In the genomic region with DNA sequence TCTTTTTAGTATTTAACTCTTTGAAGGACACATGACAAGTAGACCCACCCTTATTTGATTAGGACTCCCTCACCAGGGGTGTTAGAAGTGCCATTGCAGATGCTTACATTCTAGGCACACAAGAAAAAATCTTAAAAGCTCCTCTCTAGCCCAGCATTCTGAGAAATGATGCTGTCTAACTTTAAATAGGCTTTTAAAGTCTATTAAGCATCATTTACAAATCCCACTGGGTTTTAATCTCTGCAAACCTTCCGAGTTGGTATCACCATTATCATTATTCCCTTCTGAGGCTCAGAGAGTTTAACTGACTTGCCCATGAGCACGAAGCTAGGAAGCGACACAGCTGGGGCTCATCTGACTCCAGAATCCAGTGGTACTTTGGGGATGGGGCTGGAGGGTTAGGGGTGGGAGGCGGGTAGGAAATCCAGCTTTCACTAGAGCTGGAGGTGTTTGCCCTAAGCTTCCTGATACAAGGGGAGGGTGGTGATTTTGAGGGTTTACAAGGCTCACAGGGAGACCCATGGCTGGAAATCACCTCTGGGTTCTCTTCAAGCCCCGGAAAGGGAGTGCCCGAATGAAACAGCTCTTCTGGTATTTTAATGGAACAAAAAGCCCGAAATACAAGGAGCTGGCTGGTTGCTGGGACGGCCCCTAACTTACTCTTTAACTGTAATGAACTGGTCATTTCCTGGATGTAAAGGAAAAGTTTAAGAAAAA, we compare ENCODE assay signal across 1 cellular context.
TF ChIP-seq lines count a peak whose summit lies in the region.

No MANE protein-coding gene starts in this region.

TF ChIP-seq in GM12878, 131 proteins besides CTCF, POLR2A, EP300 and RAD21 (continued from another document and continues in another):
- TF ChIP-seq, protein P1, sequence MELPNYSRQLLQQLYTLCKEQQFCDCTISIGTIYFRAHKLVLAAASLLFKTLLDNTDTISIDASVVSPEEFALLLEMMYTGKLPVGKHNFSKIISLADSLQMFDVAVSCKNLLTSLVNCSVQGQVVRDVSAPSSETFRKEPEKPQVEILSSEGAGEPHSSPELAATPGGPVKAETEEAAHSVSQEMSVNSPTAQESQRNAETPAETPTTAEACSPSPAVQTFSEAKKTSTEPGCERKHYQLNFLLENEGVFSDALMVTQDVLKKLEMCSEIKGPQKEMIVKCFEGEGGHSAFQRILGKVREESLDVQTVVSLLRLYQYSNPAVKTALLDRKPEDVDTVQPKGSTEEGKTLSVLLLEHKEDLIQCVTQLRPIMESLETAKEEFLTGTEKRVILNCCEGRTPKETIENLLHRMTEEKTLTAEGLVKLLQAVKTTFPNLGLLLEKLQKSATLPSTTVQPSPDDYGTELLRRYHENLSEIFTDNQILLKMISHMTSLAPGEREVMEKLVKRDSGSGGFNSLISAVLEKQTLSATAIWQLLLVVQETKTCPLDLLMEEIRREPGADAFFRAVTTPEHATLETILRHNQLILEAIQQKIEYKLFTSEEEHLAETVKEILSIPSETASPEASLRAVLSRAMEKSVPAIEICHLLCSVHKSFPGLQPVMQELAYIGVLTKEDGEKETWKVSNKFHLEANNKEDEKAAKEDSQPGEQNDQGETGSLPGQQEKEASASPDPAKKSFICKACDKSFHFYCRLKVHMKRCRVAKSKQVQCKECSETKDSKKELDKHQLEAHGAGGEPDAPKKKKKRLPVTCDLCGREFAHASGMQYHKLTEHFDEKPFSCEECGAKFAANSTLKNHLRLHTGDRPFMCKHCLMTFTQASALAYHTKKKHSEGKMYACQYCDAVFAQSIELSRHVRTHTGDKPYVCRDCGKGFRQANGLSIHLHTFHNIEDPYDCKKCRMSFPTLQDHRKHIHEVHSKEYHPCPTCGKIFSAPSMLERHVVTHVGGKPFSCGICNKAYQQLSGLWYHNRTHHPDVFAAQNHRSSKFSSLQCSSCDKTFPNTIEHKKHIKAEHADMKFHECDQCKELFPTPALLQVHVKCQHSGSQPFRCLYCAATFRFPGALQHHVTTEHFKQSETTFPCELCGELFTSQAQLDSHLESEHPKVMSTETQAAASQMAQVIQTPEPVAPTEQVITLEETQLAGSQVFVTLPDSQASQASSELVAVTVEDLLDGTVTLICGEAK (IDR thresholded peaks at IDR 0.05; ENCODE audit: borderline replicate concordance), result no peak
- no peak for TF ChIP-seq STAT1 (conservative IDR thresholded peaks at IDR 0.05)
- TF ChIP-seq JUND (IDR thresholded peaks at IDR 0.05; ENCODE audit: low read depth, low read length), result no peak
- no peak for TF ChIP-seq HCFC1 (IDR thresholded peaks at IDR 0.05; ENCODE audit: low read length)
- TF ChIP-seq, protein P2, sequence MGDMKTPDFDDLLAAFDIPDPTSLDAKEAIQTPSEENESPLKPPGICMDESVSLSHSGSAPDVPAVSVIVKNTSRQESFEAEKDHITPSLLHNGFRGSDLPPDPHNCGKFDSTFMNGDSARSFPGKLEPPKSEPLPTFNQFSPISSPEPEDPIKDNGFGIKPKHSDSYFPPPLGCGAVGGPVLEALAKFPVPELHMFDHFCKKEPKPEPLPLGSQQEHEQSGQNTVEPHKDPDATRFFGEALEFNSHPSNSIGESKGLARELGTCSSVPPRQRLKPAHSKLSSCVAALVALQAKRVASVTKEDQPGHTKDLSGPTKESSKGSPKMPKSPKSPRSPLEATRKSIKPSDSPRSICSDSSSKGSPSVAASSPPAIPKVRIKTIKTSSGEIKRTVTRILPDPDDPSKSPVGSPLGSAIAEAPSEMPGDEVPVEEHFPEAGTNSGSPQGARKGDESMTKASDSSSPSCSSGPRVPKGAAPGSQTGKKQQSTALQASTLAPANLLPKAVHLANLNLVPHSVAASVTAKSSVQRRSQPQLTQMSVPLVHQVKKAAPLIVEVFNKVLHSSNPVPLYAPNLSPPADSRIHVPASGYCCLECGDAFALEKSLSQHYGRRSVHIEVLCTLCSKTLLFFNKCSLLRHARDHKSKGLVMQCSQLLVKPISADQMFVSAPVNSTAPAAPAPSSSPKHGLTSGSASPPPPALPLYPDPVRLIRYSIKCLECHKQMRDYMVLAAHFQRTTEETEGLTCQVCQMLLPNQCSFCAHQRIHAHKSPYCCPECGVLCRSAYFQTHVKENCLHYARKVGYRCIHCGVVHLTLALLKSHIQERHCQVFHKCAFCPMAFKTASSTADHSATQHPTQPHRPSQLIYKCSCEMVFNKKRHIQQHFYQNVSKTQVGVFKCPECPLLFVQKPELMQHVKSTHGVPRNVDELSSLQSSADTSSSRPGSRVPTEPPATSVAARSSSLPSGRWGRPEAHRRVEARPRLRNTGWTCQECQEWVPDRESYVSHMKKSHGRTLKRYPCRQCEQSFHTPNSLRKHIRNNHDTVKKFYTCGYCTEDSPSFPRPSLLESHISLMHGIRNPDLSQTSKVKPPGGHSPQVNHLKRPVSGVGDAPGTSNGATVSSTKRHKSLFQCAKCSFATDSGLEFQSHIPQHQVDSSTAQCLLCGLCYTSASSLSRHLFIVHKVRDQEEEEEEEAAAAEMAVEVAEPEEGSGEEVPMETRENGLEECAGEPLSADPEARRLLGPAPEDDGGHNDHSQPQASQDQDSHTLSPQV (IDR thresholded peaks at IDR 0.05), result no peak
- TF ChIP-seq, protein P3, sequence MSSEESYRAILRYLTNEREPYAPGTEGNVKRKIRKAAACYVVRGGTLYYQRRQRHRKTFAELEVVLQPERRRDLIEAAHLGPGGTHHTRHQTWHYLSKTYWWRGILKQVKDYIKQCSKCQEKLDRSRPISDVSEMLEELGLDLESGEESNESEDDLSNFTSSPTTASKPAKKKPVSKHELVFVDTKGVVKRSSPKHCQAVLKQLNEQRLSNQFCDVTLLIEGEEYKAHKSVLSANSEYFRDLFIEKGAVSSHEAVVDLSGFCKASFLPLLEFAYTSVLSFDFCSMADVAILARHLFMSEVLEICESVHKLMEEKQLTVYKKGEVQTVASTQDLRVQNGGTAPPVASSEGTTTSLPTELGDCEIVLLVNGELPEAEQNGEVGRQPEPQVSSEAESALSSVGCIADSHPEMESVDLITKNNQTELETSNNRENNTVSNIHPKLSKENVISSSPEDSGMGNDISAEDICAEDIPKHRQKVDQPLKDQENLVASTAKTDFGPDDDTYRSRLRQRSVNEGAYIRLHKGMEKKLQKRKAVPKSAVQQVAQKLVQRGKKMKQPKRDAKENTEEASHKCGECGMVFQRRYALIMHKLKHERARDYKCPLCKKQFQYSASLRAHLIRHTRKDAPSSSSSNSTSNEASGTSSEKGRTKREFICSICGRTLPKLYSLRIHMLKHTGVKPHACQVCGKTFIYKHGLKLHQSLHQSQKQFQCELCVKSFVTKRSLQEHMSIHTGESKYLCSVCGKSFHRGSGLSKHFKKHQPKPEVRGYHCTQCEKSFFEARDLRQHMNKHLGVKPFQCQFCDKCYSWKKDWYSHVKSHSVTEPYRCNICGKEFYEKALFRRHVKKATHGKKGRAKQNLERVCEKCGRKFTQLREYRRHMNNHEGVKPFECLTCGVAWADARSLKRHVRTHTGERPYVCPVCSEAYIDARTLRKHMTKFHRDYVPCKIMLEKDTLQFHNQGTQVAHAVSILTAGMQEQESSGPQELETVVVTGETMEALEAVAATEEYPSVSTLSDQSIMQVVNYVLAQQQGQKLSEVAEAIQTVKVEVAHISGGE (CRISPR knock-in tag; IDR thresholded peaks at IDR 0.05), result no peak
- TF ChIP-seq STAT3 (IDR thresholded peaks at IDR 0.05; ENCODE audit: low read depth, low read length), result no peak
- TF ChIP-seq, protein P4, sequence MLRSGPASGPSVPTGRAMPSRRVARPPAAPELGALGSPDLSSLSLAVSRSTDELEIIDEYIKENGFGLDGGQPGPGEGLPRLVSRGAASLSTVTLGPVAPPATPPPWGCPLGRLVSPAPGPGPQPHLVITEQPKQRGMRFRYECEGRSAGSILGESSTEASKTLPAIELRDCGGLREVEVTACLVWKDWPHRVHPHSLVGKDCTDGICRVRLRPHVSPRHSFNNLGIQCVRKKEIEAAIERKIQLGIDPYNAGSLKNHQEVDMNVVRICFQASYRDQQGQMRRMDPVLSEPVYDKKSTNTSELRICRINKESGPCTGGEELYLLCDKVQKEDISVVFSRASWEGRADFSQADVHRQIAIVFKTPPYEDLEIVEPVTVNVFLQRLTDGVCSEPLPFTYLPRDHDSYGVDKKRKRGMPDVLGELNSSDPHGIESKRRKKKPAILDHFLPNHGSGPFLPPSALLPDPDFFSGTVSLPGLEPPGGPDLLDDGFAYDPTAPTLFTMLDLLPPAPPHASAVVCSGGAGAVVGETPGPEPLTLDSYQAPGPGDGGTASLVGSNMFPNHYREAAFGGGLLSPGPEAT (IDR thresholded peaks at IDR 0.05; ENCODE audit: low read depth), result peak; percentile 31; the same call in 1 of the 2 replicates
- TF ChIP-seq TCF3 (IDR thresholded peaks at IDR 0.05; ENCODE audit: borderline replicate concordance, insufficient read depth, low read depth, low read length), result no peak
- TF ChIP-seq ZBED1 (IDR thresholded peaks at IDR 0.05; ENCODE audit: borderline replicate concordance), result peak; percentile 17; the same call in 1 of the 2 replicates
- no peak for TF ChIP-seq SP1 (IDR thresholded peaks at IDR 0.05; ENCODE audit: low read depth, low read length)
- TF ChIP-seq CBX3 (IDR thresholded peaks at IDR 0.05; ENCODE audit: borderline replicate concordance, low read depth), result no peak
- no peak for TF ChIP-seq SIN3A (IDR thresholded peaks at IDR 0.05; ENCODE audit: low read depth, low read length)
- TF ChIP-seq TBL1XR1 (IDR thresholded peaks at IDR 0.05; ENCODE audit: low read depth, low read length), result no peak
- TF ChIP-seq GATAD2B (conservative IDR thresholded peaks at IDR 0.05; ENCODE audit: low read depth), result no peak
- peak; percentile 3; the same call in 1 of the 2 replicates for TF ChIP-seq DPF2 (IDR thresholded peaks at IDR 0.05)
- no peak for TF ChIP-seq MYC (IDR thresholded peaks at IDR 0.05; ENCODE audit: insufficient read depth, insufficient read length, insufficient replicate concordance, low read length, severe bottlenecking)
- TF ChIP-seq MEF2B (IDR thresholded peaks at IDR 0.05; ENCODE audit: partially characterized antibody, poor library complexity, severe bottlenecking), result no peak
- TF ChIP-seq FOXK2 (IDR thresholded peaks at IDR 0.05), result no peak
- peak; percentile 36; the same call in 1 of the 2 replicates for TF ChIP-seq CREB1 (IDR thresholded peaks at IDR 0.05; ENCODE audit: low read depth)
- no peak for TF ChIP-seq ASH2L (IDR thresholded peaks at IDR 0.05; ENCODE audit: borderline replicate concordance, low read depth)
- TF ChIP-seq NFIC (IDR thresholded peaks at IDR 0.05; ENCODE audit: low read depth, low read length), result peak; percentile 36
- no peak for TF ChIP-seq SRF (IDR thresholded peaks at IDR 0.05; ENCODE audit: low read depth in 2 of 2, low read length in 2 of 2)
- no peak for TF ChIP-seq NFYA (IDR thresholded peaks at IDR 0.05; ENCODE audit: borderline replicate concordance, low read depth, low read length)
- TF ChIP-seq POLR2AphosphoS5 (IDR thresholded peaks at IDR 0.05; ENCODE audit: low read length), result no peak
- TF ChIP-seq, protein P5, sequence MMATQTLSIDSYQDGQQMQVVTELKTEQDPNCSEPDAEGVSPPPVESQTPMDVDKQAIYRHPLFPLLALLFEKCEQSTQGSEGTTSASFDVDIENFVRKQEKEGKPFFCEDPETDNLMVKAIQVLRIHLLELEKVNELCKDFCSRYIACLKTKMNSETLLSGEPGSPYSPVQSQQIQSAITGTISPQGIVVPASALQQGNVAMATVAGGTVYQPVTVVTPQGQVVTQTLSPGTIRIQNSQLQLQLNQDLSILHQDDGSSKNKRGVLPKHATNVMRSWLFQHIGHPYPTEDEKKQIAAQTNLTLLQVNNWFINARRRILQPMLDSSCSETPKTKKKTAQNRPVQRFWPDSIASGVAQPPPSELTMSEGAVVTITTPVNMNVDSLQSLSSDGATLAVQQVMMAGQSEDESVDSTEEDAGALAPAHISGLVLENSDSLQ (IDR thresholded peaks at IDR 0.05), result 0 out of 2 replicates have a peak, but pooled peaks have one; percentile 4
- TF ChIP-seq PAX8 (IDR thresholded peaks at IDR 0.05), result no peak
- TF ChIP-seq, protein P6, sequence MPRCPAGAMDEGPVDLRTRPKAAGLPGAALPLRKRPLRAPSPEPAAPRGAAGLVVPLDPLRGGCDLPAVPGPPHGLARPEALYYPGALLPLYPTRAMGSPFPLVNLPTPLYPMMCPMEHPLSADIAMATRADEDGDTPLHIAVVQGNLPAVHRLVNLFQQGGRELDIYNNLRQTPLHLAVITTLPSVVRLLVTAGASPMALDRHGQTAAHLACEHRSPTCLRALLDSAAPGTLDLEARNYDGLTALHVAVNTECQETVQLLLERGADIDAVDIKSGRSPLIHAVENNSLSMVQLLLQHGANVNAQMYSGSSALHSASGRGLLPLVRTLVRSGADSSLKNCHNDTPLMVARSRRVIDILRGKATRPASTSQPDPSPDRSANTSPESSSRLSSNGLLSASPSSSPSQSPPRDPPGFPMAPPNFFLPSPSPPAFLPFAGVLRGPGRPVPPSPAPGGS (IDR thresholded peaks at IDR 0.05; ENCODE audit: borderline replicate concordance, insufficient read depth, low read depth, low read length, poor library complexity, severe bottlenecking), result peak; percentile 24
- TF ChIP-seq, protein P7, sequence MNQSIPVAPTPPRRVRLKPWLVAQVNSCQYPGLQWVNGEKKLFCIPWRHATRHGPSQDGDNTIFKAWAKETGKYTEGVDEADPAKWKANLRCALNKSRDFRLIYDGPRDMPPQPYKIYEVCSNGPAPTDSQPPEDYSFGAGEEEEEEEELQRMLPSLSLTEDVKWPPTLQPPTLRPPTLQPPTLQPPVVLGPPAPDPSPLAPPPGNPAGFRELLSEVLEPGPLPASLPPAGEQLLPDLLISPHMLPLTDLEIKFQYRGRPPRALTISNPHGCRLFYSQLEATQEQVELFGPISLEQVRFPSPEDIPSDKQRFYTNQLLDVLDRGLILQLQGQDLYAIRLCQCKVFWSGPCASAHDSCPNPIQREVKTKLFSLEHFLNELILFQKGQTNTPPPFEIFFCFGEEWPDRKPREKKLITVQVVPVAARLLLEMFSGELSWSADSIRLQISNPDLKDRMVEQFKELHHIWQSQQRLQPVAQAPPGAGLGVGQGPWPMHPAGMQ (IDR thresholded peaks at IDR 0.05; ENCODE audit: borderline replicate concordance), result no peak
- no peak for TF ChIP-seq MXI1 (IDR thresholded peaks at IDR 0.05; ENCODE audit: low read depth, low read length)
- TF ChIP-seq PAX5 (IDR thresholded peaks at IDR 0.05; ENCODE audit: borderline replicate concordance, low read depth, low read length), result no peak
- no peak for TF ChIP-seq BHLHE40 (IDR thresholded peaks at IDR 0.05; ENCODE audit: borderline replicate concordance in 1 of 2, low read depth in 2 of 2, low read length in 1 of 2)
- TF ChIP-seq EZH2 (IDR thresholded peaks at IDR 0.05; ENCODE audit: borderline replicate concordance, control insufficient read depth, low read depth, low read length), result no peak
- TF ChIP-seq EGR1 (IDR thresholded peaks at IDR 0.05; ENCODE audit: borderline replicate concordance in 1 of 2, low read depth in 2 of 2, low read length in 2 of 2), result peak in 1 of 2 experiments; percentile 40; a peak in 1 of 3 replicates
